Comparison of ENCODE assay signal across 8 cellular contexts in genomic region chr12:1804545-1805332, GRCh38. TPM values are rescaled to one million over a fixed set of nuclear protein-coding genes. Genes with fewer than 3 reads are reported as not detected.
DNase-seq lines count a peak whose midpoint lies in the region; ATAC-seq and TF ChIP-seq lines count a peak whose summit lies in the region.

No MANE protein-coding gene starts in this region.

- H3K27me3 ChIP-seq in liver (ENCODE audit: control insufficient read depth in 4 of 4, insufficient read depth in 4 of 4, low read length in 3 of 4) = no peaks in the 10 kb centered on the region

- 65% methylated on average over 25 of the region's 25 CpGs for WGBS in liver

- H3K4me1 ChIP-seq in liver (ENCODE audit: control insufficient read depth in 4 of 4, insufficient read depth in 4 of 4, low read length in 3 of 4) = no peaks in the 10 kb centered on the region

- peak; percentile 55 for TF ChIP-seq POLR2A in GM19099 (IDR thresholded peaks at IDR 0.05; ENCODE audit: extremely low read depth, insufficient read length, low read depth)

- no peak overlapping the region for H3K27ac ChIP-seq in liver (ENCODE audit: low read depth in 1 of 2, low read length in 2 of 2)

- no peaks in the 10 kb centered on the region for H3K9me3 ChIP-seq in liver (ENCODE audit: control insufficient read depth in 4 of 4, low read length in 3 of 4)

- H3K9ac ChIP-seq in liver (ENCODE audit: low read depth in 1 of 2, low read length in 2 of 2) = no peak overlapping the region

- peak; percentile 97 for ATAC-seq in HG03342 (IDR thresholded peaks at IDR 0.05; ENCODE audit: unreplicated experiment)

- TF ChIP-seq RAD21 in liver (IDR thresholded peaks at IDR 0.05) = peak in 1 of 2 donors; percentile 42

- H3K4me3 ChIP-seq in liver (ENCODE audit: low read depth in 1 of 3, low read length in 3 of 3) = no peak overlapping the region

- TF ChIP-seq CTCF in liver (IDR thresholded peaks at IDR 0.05; ENCODE audit: low read depth, low read length, missing input control) = no peak

- DNase-seq in AG20443 (ENCODE audit: low spot score) (peak; percentile 95), NCI-H524 treated with DMSO at 0.1 percent for 48 hours (lab: John Stamatoyannopoulos, UW) (peak; percentile 26), cerebellum (ENCODE audit: low spot score) (peak; percentile 88)
- peak; percentile 82 to 89 for DNase-seq in activated CD4-positive, alpha-beta T cell treated with anti-CD3 and anti-CD28 coated beads for 4 hours
- DNase-seq in stimulated activated CD4-positive, alpha-beta T cell treated with anti-CD3 and anti-CD28 coated beads, TNF-alpha, amount 100 ng/mL, for 24 hours (ENCODE audit: low read depth in 3 of 3) = peak; percentile 70 to 86 (median 81)

- H3K36me3 ChIP-seq in liver (ENCODE audit: control insufficient read depth in 4 of 4, insufficient read depth in 3 of 4, low read depth in 1 of 4, low read length in 3 of 4) = no peaks in the 10 kb centered on the region

TF ChIP-seq in liver, 16 proteins besides CTCF, POLR2A, EP300 and RAD21:
- no peak for TF ChIP-seq FOXA2 (IDR thresholded peaks at IDR 0.05)
- peak; percentile 89 for TF ChIP-seq YY1 (IDR thresholded peaks at IDR 0.05)
- peak; percentile 26 for TF ChIP-seq SP1 (IDR thresholded peaks at IDR 0.05)
- peak; percentile 70 for TF ChIP-seq MAX (IDR thresholded peaks at IDR 0.05)
- TF ChIP-seq GABPA (IDR thresholded peaks at IDR 0.05 in 1 of 2, conservative IDR thresholded peaks at IDR 0.05 in 1 of 2) = peak; percentile 70 to 79

RNA-seq across cellular contexts. Expression of gene LRTM2, which starts 15.6 kb away (rescaled TPM):
- 3.5 TPM for total RNA-seq in cerebellum
- total RNA-seq in liver = not detected
- polyA plus RNA-seq in liver = not detected

Comparison
In these comparisons a context has a peak if more than half of its experiments do, and no peak if none do; other contexts are left out.
1. DNase-seq: peak in every context shown above with its lines; median percentile 95 in AG20443; 88 in cerebellum; 86 in activated CD4-positive, alpha-beta T cell treated with anti-CD3 and anti-CD28 coated beads for 4 hours; 81 in stimulated activated CD4-positive, alpha-beta T cell treated with anti-CD3 and anti-CD28 coated beads, TNF-alpha, amount 100 ng/mL, for 24 hours; 26 in NCI-H524 treated with DMSO at 0.1 percent for 48 hours.